ENCODE assay signal across 8 cellular contexts in genomic region chr3:165206454-165207266, GRCh38. TPM values are rescaled to one million over a fixed set of nuclear protein-coding genes. Genes with fewer than 3 reads are reported as not detected.
DNase-seq lines count a peak whose midpoint lies in the region; ATAC-seq and TF ChIP-seq lines count a peak whose summit lies in the region.

No MANE protein-coding gene starts in this region.

- peak; percentile 99 for ATAC-seq in GM21367 (IDR thresholded peaks at IDR 0.05; ENCODE audit: unreplicated experiment)
- peak; percentile 98 for ATAC-seq in HG03565 (IDR thresholded peaks at IDR 0.05; ENCODE audit: unreplicated experiment)
- peak; percentile 49 to 52 for ATAC-seq in activated T-cell treated with anti-CD3 and anti-CD28 coated beads, Interleukin-2, amount 50 U/mL, for 72 hours (replicated peaks in 1 of 2)

- peaks cover 4% of the 10 kb centered on the region for H3K4me1 Mint-ChIP-seq in activated T-cell treated with anti-CD3 and anti-CD28 coated beads, Interleukin-2, amount 50 U/mL, for 72 hours (ENCODE audit: low read depth)
- peaks cover 6% of the 10 kb centered on the region for H3K4me1 Mint-ChIP-seq in osteocyte (ENCODE audit: unreplicated experiment)

- peak overlapping the region; percentile 51 to 61 for H3K4me3 Mint-ChIP-seq in activated T-cell treated with anti-CD3 and anti-CD28 coated beads, Interleukin-2, amount 50 U/mL, for 72 hours
- peak overlapping the region; percentile 74 for H3K4me3 Mint-ChIP-seq in osteocyte (ENCODE audit: unreplicated experiment)

- H3K27ac Mint-ChIP-seq in activated T-cell treated with anti-CD3 and anti-CD28 coated beads, Interleukin-2, amount 50 U/mL, for 72 hours = no peak overlapping the region
- H3K27ac Mint-ChIP-seq in osteocyte (ENCODE audit: unreplicated experiment) = no peak overlapping the region

- peak; percentile 96 for TF ChIP-seq CTCF in osteocyte (IDR thresholded peaks at IDR 0.05)

- no peaks in the 10 kb centered on the region for H3K36me3 Mint-ChIP-seq in activated T-cell treated with anti-CD3 and anti-CD28 coated beads, Interleukin-2, amount 50 U/mL, for 72 hours (ENCODE audit: insufficient read depth in 2 of 2)
- no peaks in the 10 kb centered on the region for H3K36me3 Mint-ChIP-seq in osteocyte (ENCODE audit: unreplicated experiment)

- no peaks in the 10 kb centered on the region for H3K27me3 Mint-ChIP-seq in activated T-cell treated with anti-CD3 and anti-CD28 coated beads, Interleukin-2, amount 50 U/mL, for 72 hours (ENCODE audit: low read depth)
- peaks cover 45% of the 10 kb centered on the region for H3K27me3 Mint-ChIP-seq in osteocyte (ENCODE audit: unreplicated experiment)

- H3K9me3 Mint-ChIP-seq in activated T-cell treated with anti-CD3 and anti-CD28 coated beads, Interleukin-2, amount 50 U/mL, for 72 hours = no peaks in the 10 kb centered on the region
- H3K9me3 Mint-ChIP-seq in osteocyte (ENCODE audit: unreplicated experiment) = no peaks in the 10 kb centered on the region

- DNase-seq in EL (peak; percentile 71), NCI-H526 treated with DMSO at 0.1 percent for 48 hours (lab: John Stamatoyannopoulos, UW) (peak; percentile 65), germinal center (ENCODE audit: low spot score) (peak; percentile 20), osteocyte (ENCODE audit: extremely low spot score, unreplicated experiment) (peak; percentile 89), GOT3 (lab: John Stamatoyannopoulos, UW) (no peak)
- peak; percentile 37 to 39 for DNase-seq in activated T-cell treated with anti-CD3 and anti-CD28 coated beads, Interleukin-2, amount 50 U/mL, for 72 hours

RNA-seq across cellular contexts. Expression of gene SLITRK3, which starts 10.5 kb away (rescaled TPM):
- not detected for total RNA-seq in activated T-cell treated with anti-CD3 and anti-CD28 coated beads, Interleukin-2, amount 50 U/mL, for 72 hours
- total RNA-seq in osteocyte = 0.27 and 0.37 TPM in 2 replicates
